Comparison of ENCODE assay signal across 1 cellular context in the genomic region with DNA sequence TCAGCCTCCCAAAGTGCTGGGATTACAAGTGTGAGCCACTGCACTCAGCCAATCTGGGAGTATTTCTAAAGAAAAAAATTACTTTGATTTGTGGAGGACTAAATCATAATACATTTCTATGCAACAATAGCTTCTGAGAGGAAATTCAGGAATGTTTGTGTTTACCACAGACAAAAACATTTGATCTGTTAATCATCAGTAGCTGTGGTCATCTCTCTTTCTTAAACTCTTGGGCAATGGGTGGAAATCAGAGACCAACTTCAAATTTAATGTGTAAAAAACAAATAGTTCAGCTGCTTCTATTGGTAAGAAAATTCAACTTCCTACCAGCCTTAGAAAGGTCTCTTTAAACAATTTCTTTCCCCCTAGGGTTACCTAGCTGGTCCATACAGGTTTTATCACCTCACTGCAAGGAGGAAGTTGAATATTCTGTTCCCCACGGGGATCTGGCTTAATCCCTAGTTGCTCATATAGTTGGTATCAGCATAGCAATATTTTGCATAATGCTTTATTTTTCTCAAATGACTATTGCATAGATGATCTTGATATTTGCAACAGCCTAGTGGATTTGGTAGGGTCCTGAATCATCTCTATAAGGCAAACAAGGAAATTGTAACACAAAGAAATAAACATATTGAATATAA.
TF ChIP-seq lines count a peak whose summit lies in the region.

No MANE protein-coding gene starts in this region.

TF ChIP-seq in GM23338, 12 proteins besides CTCF, POLR2A, EP300 and RAD21 (continued from another document):
- TF ChIP-seq, protein P1, sequence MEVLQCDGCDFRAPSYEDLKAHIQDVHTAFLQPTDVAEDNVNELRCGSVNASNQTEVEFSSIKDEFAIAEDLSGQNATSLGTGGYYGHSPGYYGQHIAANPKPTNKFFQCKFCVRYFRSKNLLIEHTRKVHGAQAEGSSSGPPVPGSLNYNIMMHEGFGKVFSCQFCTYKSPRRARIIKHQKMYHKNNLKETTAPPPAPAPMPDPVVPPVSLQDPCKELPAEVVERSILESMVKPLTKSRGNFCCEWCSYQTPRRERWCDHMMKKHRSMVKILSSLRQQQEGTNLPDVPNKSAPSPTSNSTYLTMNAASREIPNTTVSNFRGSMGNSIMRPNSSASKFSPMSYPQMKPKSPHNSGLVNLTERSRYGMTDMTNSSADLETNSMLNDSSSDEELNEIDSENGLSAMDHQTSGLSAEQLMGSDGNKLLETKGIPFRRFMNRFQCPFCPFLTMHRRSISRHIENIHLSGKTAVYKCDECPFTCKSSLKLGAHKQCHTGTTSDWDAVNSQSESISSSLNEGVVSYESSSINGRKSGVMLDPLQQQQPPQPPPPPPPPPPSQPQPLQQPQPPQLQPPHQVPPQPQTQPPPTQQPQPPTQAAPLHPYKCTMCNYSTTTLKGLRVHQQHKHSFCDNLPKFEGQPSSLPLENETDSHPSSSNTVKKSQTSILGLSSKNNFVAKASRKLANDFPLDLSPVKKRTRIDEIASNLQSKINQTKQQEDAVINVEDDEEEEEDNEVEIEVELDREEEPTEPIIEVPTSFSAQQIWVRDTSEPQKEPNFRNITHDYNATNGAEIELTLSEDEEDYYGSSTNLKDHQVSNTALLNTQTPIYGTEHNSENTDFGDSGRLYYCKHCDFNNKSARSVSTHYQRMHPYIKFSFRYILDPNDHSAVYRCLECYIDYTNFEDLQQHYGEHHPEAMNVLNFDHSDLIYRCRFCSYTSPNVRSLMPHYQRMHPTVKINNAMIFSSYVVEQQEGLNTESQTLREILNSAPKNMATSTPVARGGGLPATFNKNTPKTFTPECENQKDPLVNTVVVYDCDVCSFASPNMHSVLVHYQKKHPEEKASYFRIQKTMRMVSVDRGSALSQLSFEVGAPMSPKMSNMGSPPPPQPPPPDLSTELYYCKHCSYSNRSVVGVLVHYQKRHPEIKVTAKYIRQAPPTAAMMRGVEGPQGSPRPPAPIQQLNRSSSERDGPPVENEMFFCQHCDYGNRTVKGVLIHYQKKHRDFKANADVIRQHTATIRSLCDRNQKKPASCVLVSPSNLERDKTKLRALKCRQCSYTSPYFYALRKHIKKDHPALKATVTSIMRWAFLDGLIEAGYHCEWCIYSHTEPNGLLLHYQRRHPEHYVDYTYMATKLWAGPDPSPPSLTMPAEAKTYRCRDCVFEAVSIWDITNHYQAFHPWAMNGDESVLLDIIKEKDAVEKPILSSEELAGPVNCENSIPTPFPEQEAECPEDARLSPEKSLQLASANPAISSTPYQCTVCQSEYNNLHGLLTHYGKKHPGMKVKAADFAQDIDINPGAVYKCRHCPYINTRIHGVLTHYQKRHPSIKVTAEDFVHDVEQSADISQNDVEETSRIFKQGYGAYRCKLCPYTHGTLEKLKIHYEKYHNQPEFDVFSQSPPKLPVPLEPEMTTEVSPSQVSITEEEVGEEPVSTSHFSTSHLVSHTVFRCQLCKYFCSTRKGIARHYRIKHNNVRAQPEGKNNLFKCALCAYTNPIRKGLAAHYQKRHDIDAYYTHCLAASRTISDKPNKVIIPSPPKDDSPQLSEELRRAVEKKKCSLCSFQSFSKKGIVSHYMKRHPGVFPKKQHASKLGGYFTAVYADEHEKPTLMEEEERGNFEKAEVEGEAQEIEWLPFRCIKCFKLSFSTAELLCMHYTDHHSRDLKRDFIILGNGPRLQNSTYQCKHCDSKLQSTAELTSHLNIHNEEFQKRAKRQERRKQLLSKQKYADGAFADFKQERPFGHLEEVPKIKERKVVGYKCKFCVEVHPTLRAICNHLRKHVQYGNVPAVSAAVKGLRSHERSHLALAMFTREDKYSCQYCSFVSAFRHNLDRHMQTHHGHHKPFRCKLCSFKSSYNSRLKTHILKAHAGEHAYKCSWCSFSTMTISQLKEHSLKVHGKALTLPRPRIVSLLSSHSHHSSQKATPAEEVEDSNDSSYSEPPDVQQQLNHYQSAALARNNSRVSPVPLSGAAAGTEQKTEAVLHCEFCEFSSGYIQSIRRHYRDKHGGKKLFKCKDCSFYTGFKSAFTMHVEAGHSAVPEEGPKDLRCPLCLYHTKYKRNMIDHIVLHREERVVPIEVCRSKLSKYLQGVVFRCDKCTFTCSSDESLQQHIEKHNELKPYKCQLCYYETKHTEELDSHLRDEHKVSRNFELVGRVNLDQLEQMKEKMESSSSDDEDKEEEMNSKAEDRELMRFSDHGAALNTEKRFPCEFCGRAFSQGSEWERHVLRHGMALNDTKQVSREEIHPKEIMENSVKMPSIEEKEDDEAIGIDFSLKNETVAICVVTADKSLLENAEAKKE (CRISPR knock-in tag; IDR thresholded peaks at IDR 0.05) = no peak
- TF ChIP-seq NANOG (IDR thresholded peaks at IDR 0.05; ENCODE audit: borderline replicate concordance) = no peak
- TF ChIP-seq EZH2phosphoT487 (IDR thresholded peaks at IDR 0.05; ENCODE audit: unreplicated experiment) = no peak
- TF ChIP-seq, protein P2, sequence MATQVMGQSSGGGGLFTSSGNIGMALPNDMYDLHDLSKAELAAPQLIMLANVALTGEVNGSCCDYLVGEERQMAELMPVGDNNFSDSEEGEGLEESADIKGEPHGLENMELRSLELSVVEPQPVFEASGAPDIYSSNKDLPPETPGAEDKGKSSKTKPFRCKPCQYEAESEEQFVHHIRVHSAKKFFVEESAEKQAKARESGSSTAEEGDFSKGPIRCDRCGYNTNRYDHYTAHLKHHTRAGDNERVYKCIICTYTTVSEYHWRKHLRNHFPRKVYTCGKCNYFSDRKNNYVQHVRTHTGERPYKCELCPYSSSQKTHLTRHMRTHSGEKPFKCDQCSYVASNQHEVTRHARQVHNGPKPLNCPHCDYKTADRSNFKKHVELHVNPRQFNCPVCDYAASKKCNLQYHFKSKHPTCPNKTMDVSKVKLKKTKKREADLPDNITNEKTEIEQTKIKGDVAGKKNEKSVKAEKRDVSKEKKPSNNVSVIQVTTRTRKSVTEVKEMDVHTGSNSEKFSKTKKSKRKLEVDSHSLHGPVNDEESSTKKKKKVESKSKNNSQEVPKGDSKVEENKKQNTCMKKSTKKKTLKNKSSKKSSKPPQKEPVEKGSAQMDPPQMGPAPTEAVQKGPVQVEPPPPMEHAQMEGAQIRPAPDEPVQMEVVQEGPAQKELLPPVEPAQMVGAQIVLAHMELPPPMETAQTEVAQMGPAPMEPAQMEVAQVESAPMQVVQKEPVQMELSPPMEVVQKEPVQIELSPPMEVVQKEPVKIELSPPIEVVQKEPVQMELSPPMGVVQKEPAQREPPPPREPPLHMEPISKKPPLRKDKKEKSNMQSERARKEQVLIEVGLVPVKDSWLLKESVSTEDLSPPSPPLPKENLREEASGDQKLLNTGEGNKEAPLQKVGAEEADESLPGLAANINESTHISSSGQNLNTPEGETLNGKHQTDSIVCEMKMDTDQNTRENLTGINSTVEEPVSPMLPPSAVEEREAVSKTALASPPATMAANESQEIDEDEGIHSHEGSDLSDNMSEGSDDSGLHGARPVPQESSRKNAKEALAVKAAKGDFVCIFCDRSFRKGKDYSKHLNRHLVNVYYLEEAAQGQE (IDR thresholded peaks at IDR 0.05; ENCODE audit: unreplicated experiment) = no peak
- no peak for TF ChIP-seq CREB1 (CRISPR knock-in tag; IDR thresholded peaks at IDR 0.05; ENCODE audit: low read depth)
- TF ChIP-seq ZNF114 (CRISPR knock-in tag; IDR thresholded peaks at IDR 0.05) = no peak
- TF ChIP-seq POLR2AphosphoS5 (IDR thresholded peaks at IDR 0.05; ENCODE audit: low read depth) = no peak
- TF ChIP-seq JUNB (IDR thresholded peaks at IDR 0.05; ENCODE audit: unreplicated experiment) = no peak
